Comparison of ENCODE assay signal across 15 cellular contexts in genomic region chr20:32621071-32621913, GRCh38. TPM values are rescaled to one million over a fixed set of nuclear protein-coding genes. Genes with fewer than 3 reads are reported as not detected.
DNase-seq lines count a peak whose midpoint lies in the region; ATAC-seq and TF ChIP-seq lines count a peak whose summit lies in the region.
"Had no signal": no experiment of that assay in that cellular context is flagged by ENCODE, and none has a peak within 500 bp of the region (broad histone marks: within the 10 kb centered on the region; RNA-seq: fewer than 3 reads in every experiment).

No MANE protein-coding gene starts in this region.

- no peak for TF ChIP-seq EP300 in transverse colon (IDR thresholded peaks at IDR 0.05; ENCODE audit: low read depth)

- peaks cover 9% of the 10 kb centered on the region for H3K27me3 ChIP-seq in RWPE2 (ENCODE audit: insufficient read depth, poor library complexity, severe bottlenecking)
- H3K27me3 ChIP-seq in transverse colon: peaks cover 4% of the 10 kb centered on the region
- H3K27me3 ChIP-seq in mammary epithelial cell (ENCODE audit: insufficient read depth, low read length): peaks cover 2% of the 10 kb centered on the region
- H3K27me3 ChIP-seq: adrenal gland had no signal

- peak; percentile 5; the same call in 2 of the 3 replicates for ATAC-seq in RWPE2 (ENCODE audit: low read depth)

- H3K79me2 ChIP-seq in mammary epithelial cell (ENCODE audit: insufficient read depth, low read length): no peaks in the 10 kb centered on the region

- H3K27ac ChIP-seq in RWPE2 (ENCODE audit: poor library complexity, severe bottlenecking) (no peak overlapping the region), transverse colon (no peak overlapping the region), mammary epithelial cell (ENCODE audit: insufficient read depth, low read depth, low read length) (no peak overlapping the region)
- H3K27ac ChIP-seq: adrenal gland, tibial artery had no signal

- no peak overlapping the region for H3K9ac ChIP-seq in mammary epithelial cell (ENCODE audit: insufficient read depth, low read length)

- H3K4me3 ChIP-seq in RWPE2 (ENCODE audit: severe bottlenecking) (no peak overlapping the region), transverse colon (no peak overlapping the region), mammary epithelial cell (replicated peaks in 1 of 3; ENCODE audit: insufficient read depth in 1 of 3, low read depth in 2 of 3, low read length in 3 of 3) (no peak overlapping the region)
- H3K4me3 ChIP-seq: adrenal gland, HAP-1, tibial artery had no signal

- intact Hi-C loops in transverse colon (cut with DNase I; ENCODE audit: low total_unique reads): loop anchor here (10.0 kb wide), 1 partner anchor 1504 kb away; no protein-coding TSS in a partner anchor
- intact Hi-C loops in mammary epithelial cell (cut with micrococcal nuclease): no loop called here

- H3K9me3 ChIP-seq in RWPE2 (ENCODE audit: severe bottlenecking) (no peaks in the 10 kb centered on the region), transverse colon (no peaks in the 10 kb centered on the region), mammary epithelial cell (replicated peaks; ENCODE audit: insufficient read depth, low read length) (no peaks in the 10 kb centered on the region)
- H3K9me3 ChIP-seq: adrenal gland, HAP-1, tibial artery had no signal

- H2AFZ ChIP-seq in mammary epithelial cell (ENCODE audit: low read depth, low read length): no peak overlapping the region

- DNase-seq in DMS53 (lab: John Stamatoyannopoulos, UW) (peak; percentile 80), DMS53 treated with DMSO at 0.1 percent for 48 hours (lab: John Stamatoyannopoulos, UW; ENCODE audit: unreplicated experiment) (no peak), GM13977 (ENCODE audit: low spot score) (peak; percentile 66), RWPE2 (ENCODE audit: low spot score) (no peak), iPS-NIHi7 (ENCODE audit: extremely low spot score) (peak; percentile 78), transverse colon (no peak), NCI-H2196 treated with DMSO at 0.1 percent for 48 hours (lab: John Stamatoyannopoulos, UW; ENCODE audit: unreplicated experiment) (no peak), mammary epithelial cell (no peak)
- DNase-seq: adrenal gland, NCI-H1048, NCI-H526 treated with DMSO at 0.1 percent for 48 hours, posterior cingulate gyrus, SHP77 treated with DMSO at 0.1 percent for 48 hours, tibial artery had no signal

- dilution Hi-C loops in mammary epithelial cell (cut with HindIII; ENCODE audit: low sequenced_read_pairs): loop anchor here (5.0 kb wide), 3 partner anchors 39 to 534 kb away; no protein-coding TSS in a partner anchor

- no peak overlapping the region for H3K4me2 ChIP-seq in mammary epithelial cell (ENCODE audit: insufficient read depth, low read depth, low read length)

- no peak for TF ChIP-seq POLR2A in transverse colon (IDR thresholded peaks at IDR 0.05)

- TF ChIP-seq CTCF in GM13977 (IDR thresholded peaks at IDR 0.05; ENCODE audit: extremely low read depth, insufficient read depth, missing control alignments) (no peak), RWPE2 (IDR thresholded peaks at IDR 0.05; ENCODE audit: poor library complexity, severe bottlenecking) (no peak), transverse colon (IDR thresholded peaks at IDR 0.05) (no peak), mammary epithelial cell (conservative IDR thresholded peaks at IDR 0.05 in 1 of 2, IDR thresholded peaks at IDR 0.05 in 1 of 2; ENCODE audit: extremely low read depth in 1 of 2, insufficient read depth in 1 of 2, low read depth in 1 of 2, low read length in 2 of 2) (no peak)

- no TSS peak for BruUV-seq in mammary epithelial cell (replicated peaks; lab: Mats Ljungman, UMichigan)

- H3K4me1 ChIP-seq in RWPE2 (ENCODE audit: insufficient read depth, poor library complexity, severe bottlenecking) (no peaks in the 10 kb centered on the region), transverse colon (no peaks in the 10 kb centered on the region), mammary epithelial cell (ENCODE audit: insufficient read depth, low read length) (no peaks in the 10 kb centered on the region)
- H3K4me1 ChIP-seq: adrenal gland, HAP-1, tibial artery had no signal

- in situ Hi-C loops in GM13977 (cut with MboI; ENCODE audit: low pct_unique_long_range_greater_than_20kb, low sequenced_read_pairs, unreplicated experiment): no loop called here
- in situ Hi-C loops in transverse colon (cut with MboI; ENCODE audit: low pct_ligation_motif_present in 1 of 4, low pct_unique_long_range_greater_than_20kb in 1 of 4, low sequenced_read_pairs in 3 of 4): no loop called here
- in situ Hi-C loops in mammary epithelial cell (cut with MboI; ENCODE audit: low sequenced_read_pairs in 2 of 2): no loop called here

- CTCF ChIA-PET in mammary epithelial cell (lab: Charles Lee; ENCODE audit: low non-redundant PET): no interaction called here

- WGBS in transverse colon (ENCODE audit: low coverage in 1 of 2), 2 donors: 60 to 75% methylated on average over 2 to 6 of the region's 6 CpGs
- 75% methylated on average over 5 of the region's 6 CpGs for WGBS in mammary epithelial cell (ENCODE audit: low coverage, missing lambda C conversion rate)

- no peaks in the 10 kb centered on the region for H3K36me3 ChIP-seq in RWPE2 (ENCODE audit: low read depth)
- no peaks in the 10 kb centered on the region for H3K36me3 ChIP-seq in transverse colon
- no peaks in the 10 kb centered on the region for H3K36me3 ChIP-seq in mammary epithelial cell (ENCODE audit: insufficient read depth, low read length)
- H3K36me3 ChIP-seq: adrenal gland, HAP-1, tibial artery had no signal

- H4K20me1 ChIP-seq in mammary epithelial cell (ENCODE audit: insufficient read depth, low read length): no peaks in the 10 kb centered on the region

RNA-seq across cellular contexts. Expression of gene NOL4L, which starts 36.2 kb away (rescaled TPM):
- total RNA-seq in transverse colon (100 to 1,000 TPM in 1 of 4 donors, 10 to 100 TPM in 3; 45.6 to 105 (median 85.9) TPM), mammary epithelial cell (10 to 100 TPM in 1 of 2 donors, 1 to 10 TPM in 1; 7.3 to 18.2 TPM)
- polyA plus RNA-seq in mammary epithelial cell: 5.5 TPM
- polyA minus RNA-seq in mammary epithelial cell: 7.6 TPM

RNA-seq across cellular contexts. Expression of gene C20orf203, which starts 52.4 kb away (rescaled TPM):
- total RNA-seq in transverse colon (under 1 TPM in 1 of 4 donors, not detected in 3; 0.16 TPM), mammary epithelial cell (not detected)
- polyA plus RNA-seq in mammary epithelial cell: not detected
- polyA minus RNA-seq in mammary epithelial cell: not detected

Comparison
In these comparisons a context has a peak if more than half of its experiments do, and no peak if none do; other contexts are left out.
1. DNase-seq: peak in DMS53 (single experiment), GM13977 (single experiment) and iPS-NIHi7 (single experiment); none in DMS53 treated with DMSO at 0.1 percent for 48 hours (single experiment), RWPE2 (single experiment), transverse colon (single experiment), NCI-H2196 treated with DMSO at 0.1 percent for 48 hours (single experiment) and mammary epithelial cell (single experiment).